Comparison of ENCODE assay signal across 26 cellular contexts in the genomic region with DNA sequence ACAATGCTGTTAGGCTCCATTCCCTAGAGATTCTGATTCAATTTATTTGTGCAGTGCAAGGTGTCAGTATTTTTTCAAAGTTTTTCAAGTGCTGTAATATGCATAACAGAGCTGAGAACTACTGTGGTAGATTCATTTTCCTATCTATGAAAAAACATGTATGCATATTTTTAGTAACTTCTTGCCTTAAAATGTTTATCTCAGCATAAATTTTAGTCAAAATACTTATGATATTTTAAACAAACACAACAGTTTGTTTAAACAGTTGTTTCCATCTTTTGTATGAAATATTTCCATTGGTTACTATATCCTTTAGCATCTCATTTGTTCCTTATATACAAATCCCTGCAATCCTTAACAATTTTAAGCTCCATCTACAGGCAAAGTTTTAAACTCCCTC.
"Had no signal": no experiment of that assay in that cellular context is flagged by ENCODE, and none has a peak within 500 bp of the region (broad histone marks: within the 10 kb centered on the region; RNA-seq: fewer than 3 reads in every experiment).

No MANE protein-coding gene starts in this region.

- H3K9me3 ChIP-seq: colonic mucosa, esophagus squamous epithelium, gastrocnemius medialis had no signal

- H3K4me3 ChIP-seq: colonic mucosa, esophagus squamous epithelium, gastrocnemius medialis, heart right ventricle, left lung, lung had no signal

- H3K4me1 ChIP-seq: colonic mucosa, esophagus squamous epithelium, gastrocnemius medialis, heart right ventricle, left lung had no signal

- H3K27ac ChIP-seq: colonic mucosa, epithelial cell of prostate, esophagus squamous epithelium, gastrocnemius medialis, heart right ventricle, left lung had no signal

- ATAC-seq: effector memory CD8-positive, alpha-beta T cell; esophagus mucosa; gastrocnemius medialis; heart right ventricle; left cardiac atrium; left lung; left ventricle myocardium superior had no signal

- DNase-seq: colonic mucosa; cortex of kidney; effector CD8-positive, alpha-beta T cell; effector memory CD8-positive, alpha-beta T cell; endodermal cell; erythroblast; esophagus squamous epithelium; foreskin fibroblast; foreskin melanocyte; gastrocnemius medialis; glutamatergic neuron; head of caudate nucleus; heart right ventricle; hippocampal formation; left cardiac atrium; left lung; left ventricle myocardium superior; mammary epithelial cell; mesendoderm; midbrain had no signal

- H3K27me3 ChIP-seq: colonic mucosa, esophagus squamous epithelium, gastrocnemius medialis, heart right ventricle, left lung had no signal

- H3K36me3 ChIP-seq: colonic mucosa, esophagus squamous epithelium, gastrocnemius medialis, heart right ventricle, left lung had no signal

- FAIRE-seq: endometrium, islet of Langerhans, keratinocyte had no signal
